ENCODE assay signal across 1 cellular context in the genomic region with DNA sequence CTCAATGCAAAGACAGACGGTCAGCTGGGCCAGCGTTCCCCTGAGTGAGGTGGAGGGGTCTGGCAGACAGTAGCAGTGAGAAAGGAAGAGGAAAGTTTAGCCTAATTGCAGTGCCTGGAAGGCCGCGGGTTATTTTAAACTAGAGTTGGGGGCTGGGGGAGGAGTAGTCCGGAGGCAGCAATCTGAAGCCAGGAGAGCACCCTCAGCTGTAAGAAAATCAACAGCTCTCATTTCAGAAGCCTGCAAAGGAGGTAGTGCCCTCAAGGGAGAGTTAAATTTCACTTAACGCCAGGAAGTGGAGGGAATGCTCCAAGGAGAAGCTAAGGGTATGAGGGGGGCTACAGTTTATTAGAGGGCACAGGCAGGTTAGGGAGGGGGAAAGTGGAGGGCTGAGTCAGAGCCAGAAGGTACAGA.
TF ChIP-seq lines count a peak whose summit lies in the region.

No MANE protein-coding gene starts in this region.

TF ChIP-seq in WTC11, 78 proteins besides CTCF, POLR2A, EP300 and RAD21 (continued from another document):
- TF ChIP-seq, protein P1, sequence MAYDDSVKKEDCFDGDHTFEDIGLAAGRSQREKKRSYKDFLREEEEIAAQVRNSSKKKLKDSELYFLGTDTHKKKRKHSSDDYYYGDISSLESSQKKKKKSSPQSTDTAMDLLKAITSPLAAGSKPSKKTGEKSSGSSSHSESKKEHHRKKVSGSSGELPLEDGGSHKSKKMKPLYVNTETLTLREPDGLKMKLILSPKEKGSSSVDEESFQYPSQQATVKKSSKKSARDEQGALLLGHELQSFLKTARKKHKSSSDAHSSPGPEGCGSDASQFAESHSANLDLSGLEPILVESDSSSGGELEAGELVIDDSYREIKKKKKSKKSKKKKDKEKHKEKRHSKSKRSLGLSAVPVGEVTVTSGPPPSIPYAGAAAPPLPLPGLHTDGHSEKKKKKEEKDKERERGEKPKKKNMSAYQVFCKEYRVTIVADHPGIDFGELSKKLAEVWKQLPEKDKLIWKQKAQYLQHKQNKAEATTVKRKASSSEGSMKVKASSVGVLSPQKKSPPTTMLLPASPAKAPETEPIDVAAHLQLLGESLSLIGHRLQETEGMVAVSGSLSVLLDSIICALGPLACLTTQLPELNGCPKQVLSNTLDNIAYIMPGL (CRISPR knock-in tag; IDR thresholded peaks at IDR 0.05) = no peak
- TF ChIP-seq NR3C1 (CRISPR knock-in tag; conservative IDR thresholded peaks at IDR 0.05; ENCODE audit: low read depth) (no peak), TP53 (CRISPR knock-in tag; IDR thresholded peaks at IDR 0.05) (no peak), IRF2 (CRISPR knock-in tag; IDR thresholded peaks at IDR 0.05; ENCODE audit: borderline replicate concordance, low read depth) (no peak), ZNF671 (CRISPR knock-in tag; IDR thresholded peaks at IDR 0.05) (no peak), ZNF416 (CRISPR knock-in tag; IDR thresholded peaks at IDR 0.05) (no peak)
- TF ChIP-seq, protein P2, sequence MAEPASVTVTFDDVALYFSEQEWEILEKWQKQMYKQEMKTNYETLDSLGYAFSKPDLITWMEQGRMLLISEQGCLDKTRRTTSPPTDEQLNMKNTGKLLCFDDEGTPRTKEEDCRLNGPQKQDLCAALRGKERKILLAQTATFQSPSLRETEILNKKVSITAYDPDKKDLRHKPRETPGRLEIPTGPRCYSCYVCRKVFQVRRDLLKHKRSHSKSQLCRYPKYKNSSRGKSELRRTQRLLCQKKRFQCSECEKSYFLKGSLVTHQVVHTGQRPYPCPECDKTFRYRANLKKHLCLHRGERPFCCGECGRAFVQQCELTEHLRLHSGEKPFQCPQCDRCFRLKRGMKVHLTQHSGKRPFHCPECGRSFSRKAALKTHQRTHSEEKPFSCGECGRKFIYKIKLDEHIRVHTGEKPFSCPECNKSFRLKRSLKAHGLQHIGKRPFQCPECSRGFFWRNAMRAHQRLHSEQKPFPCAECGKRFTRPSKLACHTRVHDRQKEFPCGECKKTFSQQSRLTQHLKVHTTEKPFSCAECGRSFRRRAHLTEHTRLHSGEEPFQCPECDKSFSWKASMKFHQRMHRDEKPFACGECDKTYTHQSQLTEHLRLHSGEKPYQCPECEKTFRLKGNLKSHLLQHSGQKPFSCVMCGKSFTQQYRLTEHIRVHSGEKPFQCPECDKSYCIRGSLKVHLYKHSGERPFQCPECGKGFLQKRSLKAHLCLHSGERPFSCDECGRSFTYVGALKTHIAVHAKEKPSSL (CRISPR knock-in tag; conservative IDR thresholded peaks at IDR 0.05) = no peak
- TF ChIP-seq, protein P3, sequence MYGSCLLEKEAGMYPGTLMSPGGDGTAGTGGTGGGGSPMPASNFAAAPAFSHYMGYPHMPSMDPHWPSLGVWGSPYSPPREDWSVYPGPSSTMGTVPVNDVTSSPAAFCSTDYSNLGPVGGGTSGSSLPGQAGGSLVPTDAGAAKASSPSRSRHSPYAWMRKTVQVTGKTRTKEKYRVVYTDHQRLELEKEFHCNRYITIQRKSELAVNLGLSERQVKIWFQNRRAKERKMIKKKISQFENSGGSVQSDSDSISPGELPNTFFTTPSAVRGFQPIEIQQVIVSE (CRISPR knock-in tag; IDR thresholded peaks at IDR 0.05; ENCODE audit: borderline replicate concordance) = no peak
- TF ChIP-seq, protein P4, sequence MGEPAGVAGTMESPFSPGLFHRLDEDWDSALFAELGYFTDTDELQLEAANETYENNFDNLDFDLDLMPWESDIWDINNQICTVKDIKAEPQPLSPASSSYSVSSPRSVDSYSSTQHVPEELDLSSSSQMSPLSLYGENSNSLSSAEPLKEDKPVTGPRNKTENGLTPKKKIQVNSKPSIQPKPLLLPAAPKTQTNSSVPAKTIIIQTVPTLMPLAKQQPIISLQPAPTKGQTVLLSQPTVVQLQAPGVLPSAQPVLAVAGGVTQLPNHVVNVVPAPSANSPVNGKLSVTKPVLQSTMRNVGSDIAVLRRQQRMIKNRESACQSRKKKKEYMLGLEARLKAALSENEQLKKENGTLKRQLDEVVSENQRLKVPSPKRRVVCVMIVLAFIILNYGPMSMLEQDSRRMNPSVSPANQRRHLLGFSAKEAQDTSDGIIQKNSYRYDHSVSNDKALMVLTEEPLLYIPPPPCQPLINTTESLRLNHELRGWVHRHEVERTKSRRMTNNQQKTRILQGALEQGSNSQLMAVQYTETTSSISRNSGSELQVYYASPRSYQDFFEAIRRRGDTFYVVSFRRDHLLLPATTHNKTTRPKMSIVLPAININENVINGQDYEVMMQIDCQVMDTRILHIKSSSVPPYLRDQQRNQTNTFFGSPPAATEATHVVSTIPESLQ (CRISPR knock-in tag; IDR thresholded peaks at IDR 0.05) = no peak
- TF ChIP-seq, protein P5, sequence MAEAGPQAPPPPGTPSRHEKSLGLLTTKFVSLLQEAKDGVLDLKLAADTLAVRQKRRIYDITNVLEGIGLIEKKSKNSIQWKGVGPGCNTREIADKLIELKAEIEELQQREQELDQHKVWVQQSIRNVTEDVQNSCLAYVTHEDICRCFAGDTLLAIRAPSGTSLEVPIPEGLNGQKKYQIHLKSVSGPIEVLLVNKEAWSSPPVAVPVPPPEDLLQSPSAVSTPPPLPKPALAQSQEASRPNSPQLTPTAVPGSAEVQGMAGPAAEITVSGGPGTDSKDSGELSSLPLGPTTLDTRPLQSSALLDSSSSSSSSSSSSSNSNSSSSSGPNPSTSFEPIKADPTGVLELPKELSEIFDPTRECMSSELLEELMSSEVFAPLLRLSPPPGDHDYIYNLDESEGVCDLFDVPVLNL (CRISPR knock-in tag; IDR thresholded peaks at IDR 0.05; ENCODE audit: borderline replicate concordance, low read depth) = no peak
TF ChIP-seq in WTC11: peak in this region for 0.
